Comparison of ENCODE assay signal across 8 cellular contexts in the genomic region with DNA sequence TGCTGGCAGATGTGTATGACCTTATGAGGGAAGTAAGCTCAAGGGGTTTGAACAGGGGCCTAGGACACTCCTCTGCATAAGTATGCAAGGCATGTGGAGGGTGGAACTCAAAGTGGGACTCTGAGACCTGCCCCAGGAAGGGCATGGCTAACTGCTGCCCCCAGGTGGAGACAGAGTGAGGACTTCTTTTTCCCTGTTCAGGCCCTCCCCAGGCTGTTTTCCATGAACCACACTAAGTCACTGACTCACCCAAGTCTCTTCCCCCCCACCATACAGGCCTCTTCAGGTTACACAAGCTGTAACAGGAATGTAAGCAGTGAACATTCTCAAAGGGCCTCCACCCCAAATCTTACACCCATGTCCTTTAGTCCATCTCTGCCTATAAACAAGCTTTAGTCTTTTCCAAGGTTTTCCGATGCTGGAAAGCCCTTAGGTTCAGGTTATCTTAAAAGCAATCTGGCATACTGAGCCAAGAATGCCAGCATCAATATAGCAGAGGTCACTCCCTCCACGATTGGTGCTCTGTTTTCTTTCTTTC. TPM values are rescaled to one million over a fixed set of nuclear protein-coding genes. Genes with fewer than 3 reads are reported as not detected.
DNase-seq lines count a peak whose midpoint lies in the region; ATAC-seq and TF ChIP-seq lines count a peak whose summit lies in the region.

No MANE protein-coding gene starts in this region.

- no peaks in the 10 kb centered on the region for H3K9me3 Mint-ChIP-seq in T-helper 1 cell treated with Interleukin-12 subunit alpha and Interleukin-12 subunit beta and Interleukin-4 antibody, amounts not matched to agents 30 μg/mL and 1 μg/mL, for 36 hours

- BruUV-seq in IMR-90 (replicated peaks; lab: Mats Ljungman, UMichigan), result no TSS peak

- H3K79me1 ChIP-seq in IMR-90 (ENCODE audit: low read depth in 1 of 2, low read length in 2 of 2), result peaks cover 14 to 35% of the 10 kb centered on the region in 2 experiments

- in situ Hi-C loops in IMR-90 (cut with MboI; ENCODE audit: low sequenced_read_pairs) (no loop called here), astrocyte of the spinal cord (cut with HindIII; ENCODE audit: low sequenced_read_pairs) (no loop called here)

- peak overlapping the region; percentile 18 for H3K27ac Mint-ChIP-seq in T-helper 1 cell treated with Interleukin-12 subunit alpha and Interleukin-12 subunit beta and Interleukin-4 antibody, amounts not matched to agents 30 μg/mL and 1 μg/mL, for 36 hours

- H4K8ac ChIP-seq in IMR-90 (ENCODE audit: low read depth in 2 of 2, low read length in 2 of 2), result peak overlapping the region in 1 of 2 experiments; percentile 67; a peak in 2 of 4 replicates

- no peak overlapping the region; the same call in 1 of the 2 replicates for H3K23ac ChIP-seq in IMR-90 (ENCODE audit: low read depth, low read length)

- peaks cover 53% of the 10 kb centered on the region for H3K4me1 Mint-ChIP-seq in T-helper 1 cell treated with Interleukin-12 subunit alpha and Interleukin-12 subunit beta and Interleukin-4 antibody, amounts not matched to agents 30 μg/mL and 1 μg/mL, for 36 hours (ENCODE audit: low read depth)

- peaks cover 39% of the 10 kb centered on the region for H4K20me1 ChIP-seq in IMR-90 (ENCODE audit: insufficient read depth, low read length)

- H4K5ac ChIP-seq in IMR-90 (ENCODE audit: low read depth, low read length), result no peak overlapping the region

- ATAC-seq in IMR-90 (ENCODE audit: low read depth), result peak; percentile 80
- no peak for ATAC-seq in GM21381 (IDR thresholded peaks at IDR 0.05; ENCODE audit: unreplicated experiment)
- no peak for ATAC-seq in HG02840 (IDR thresholded peaks at IDR 0.05; ENCODE audit: low FRiP score, unreplicated experiment)

- H2BK5ac ChIP-seq in IMR-90 (ENCODE audit: low read depth, low read length, poor library complexity, severe bottlenecking), result peak overlapping the region; percentile 85

- H3K56ac ChIP-seq in IMR-90 (ENCODE audit: extremely low read depth, insufficient read depth, low read length), result peak overlapping the region; percentile 82; the same call in 1 of the 2 replicates

- POLR2A ChIA-PET in IMR-90 (lab: Charles Lee; ENCODE audit: unreplicated experiment), result interaction anchor here (0.6 to 1.7 kb wide), 7 partner anchors 9 to 166 kb away, joined by 3 to 9 read pairs (median 4); partner anchors contain the start of genes AHNAK and EEF1G

- peak; percentile 54; the same call in 1 of the 2 replicates for TF ChIP-seq POLR2A in IMR-90 (IDR thresholded peaks at IDR 0.05; ENCODE audit: low read depth, low read length)

- H3K9me3 ChIP-seq in IMR-90 (ENCODE audit: control insufficient read depth, insufficient read depth, low read length), result no peaks in the 10 kb centered on the region

- H3K27me3 ChIP-seq in IMR-90 (ENCODE audit: control insufficient read depth, insufficient read depth, low read length), result no peaks in the 10 kb centered on the region

- peak overlapping the region; percentile 64; the same call in 1 of the 2 replicates for H3K27ac ChIP-seq in IMR-90 (ENCODE audit: insufficient read depth, low read length)
- H3K27ac ChIP-seq in skin epidermis, result peak overlapping the region in 18 of 21 experiments; percentile 6 to 100 (median 70)

- peak overlapping the region; percentile 16 for H2AFZ ChIP-seq in IMR-90 (replicated peaks; ENCODE audit: low read length, poor library complexity)

- peak overlapping the region; percentile 79; the same call in 1 of the 2 replicates for H2BK20ac ChIP-seq in IMR-90 (ENCODE audit: low read depth, low read length)

- peaks cover 36% of the 10 kb centered on the region for H3K36me3 ChIP-seq in IMR-90 (ENCODE audit: control insufficient read depth, insufficient read depth, low read length)

- TF ChIP-seq CTCF in IMR-90 (conservative IDR thresholded peaks at IDR 0.05; ENCODE audit: low read depth, low read length) (peak; percentile 98), astrocyte of the spinal cord (IDR thresholded peaks at IDR 0.05; ENCODE audit: low read depth, low read length) (peak; percentile 91)

- H3K36me3 Mint-ChIP-seq in T-helper 1 cell treated with Interleukin-12 subunit alpha and Interleukin-12 subunit beta and Interleukin-4 antibody, amounts not matched to agents 30 μg/mL and 1 μg/mL, for 36 hours (ENCODE audit: low read depth), result peaks cover 46% of the 10 kb centered on the region

- TF ChIP-seq RAD21 in IMR-90 (IDR thresholded peaks at IDR 0.05; ENCODE audit: low read length), result peak; percentile 97

- peak overlapping the region; percentile 93 for H3K4ac ChIP-seq in IMR-90 (ENCODE audit: low read depth, low read length)

- peak overlapping the region; percentile 60; the same call in 1 of the 2 replicates for H2AK5ac ChIP-seq in IMR-90 (ENCODE audit: low read depth, low read length)

- H3K4me3 Mint-ChIP-seq in T-helper 1 cell treated with Interleukin-12 subunit alpha and Interleukin-12 subunit beta and Interleukin-4 antibody, amounts not matched to agents 30 μg/mL and 1 μg/mL, for 36 hours, result no peak overlapping the region

- intact Hi-C loops in IMR-90 (cut with micrococcal nuclease), result loop anchor here (1.0 kb wide), 3 partner anchors 15 to 165 kb away; no protein-coding TSS in a partner anchor

- H3K4me3 ChIP-seq in IMR-90 (ENCODE audit: insufficient read depth, low read depth, low read length) (no peak overlapping the region), astrocyte of the spinal cord (ENCODE audit: low read depth, low read length) (no peak overlapping the region), skin epidermis (no peak overlapping the region)

- no peak overlapping the region; the same call in 2 of the 3 replicates for H2BK15ac ChIP-seq in IMR-90 (ENCODE audit: low read depth, low read length)

- peak overlapping the region; percentile 74; the same call in 1 of the 2 replicates for H3K14ac ChIP-seq in IMR-90 (replicated peaks; ENCODE audit: low read depth, low read length)

- peaks cover 8% of the 10 kb centered on the region for H3K9me1 ChIP-seq in IMR-90 (ENCODE audit: insufficient read depth, low read length)

- DNase-seq in DMS 273 (lab: John Stamatoyannopoulos, UW; ENCODE audit: unreplicated experiment) (peak; percentile 90), IMR-90 (peak; percentile 98), astrocyte of the spinal cord (ENCODE audit: low read depth, low spot score) (peak; percentile 97), iPS DF 19.7 (ENCODE audit: low read depth, low spot score) (peak; percentile 93)

- H3K4me2 ChIP-seq in IMR-90 (ENCODE audit: low read depth, low read length), result peak overlapping the region; percentile 37; the same call in 1 of the 2 replicates

- H4K91ac ChIP-seq in IMR-90 (ENCODE audit: insufficient read depth, low read depth, low read length), result peak overlapping the region; percentile 90

- H2BK120ac ChIP-seq in IMR-90 (ENCODE audit: low read depth, low read length), result peak overlapping the region; percentile 79

- peak overlapping the region; percentile 10; the same call in 1 of the 2 replicates for H3K9ac ChIP-seq in IMR-90 (ENCODE audit: low read depth, low read length)

- dilution Hi-C loops in IMR-90 (cut with HindIII; ENCODE audit: low sequenced_read_pairs, unreplicated experiment), result no loop called here

- no peaks in the 10 kb centered on the region for H3K27me3 Mint-ChIP-seq in T-helper 1 cell treated with Interleukin-12 subunit alpha and Interleukin-12 subunit beta and Interleukin-4 antibody, amounts not matched to agents 30 μg/mL and 1 μg/mL, for 36 hours (ENCODE audit: low read depth)

- H3K4me1 ChIP-seq in IMR-90 (ENCODE audit: control insufficient read depth, insufficient read depth, low read length), result peaks cover 16% of the 10 kb centered on the region

- 16% methylated on average over 2 of the region's 2 CpGs; no CpG with 5 or more reads in 1 of the 2 experiments for WGBS in IMR-90 (ENCODE audit: extremely low coverage in 2 of 2, insufficient read length in 1 of 2), 2 experiments

- H3K18ac ChIP-seq in IMR-90 (ENCODE audit: low read depth, low read length), result no peak overlapping the region

- CTCF ChIA-PET in IMR-90 (lab: Yijun Ruan, JAX), result interaction anchor here (0.5 to 1.8 kb wide), 22 partner anchors 9 to 171 kb away, joined by 3 to 24 read pairs (median 4); partner anchors contain the start of genes C11orf98, CSKMT, MTA2 and TUT1

- H2AK9ac ChIP-seq in IMR-90 (replicated peaks; ENCODE audit: low read depth, low read length, poor library complexity), result no peak overlapping the region

TF ChIP-seq in IMR-90, 13 proteins besides CTCF, POLR2A, EP300 and RAD21 (continues in another document):
- peak; percentile 31 for TF ChIP-seq RCOR1 (IDR thresholded peaks at IDR 0.05; ENCODE audit: insufficient replicate concordance, low read length)
- peak; percentile 97 for TF ChIP-seq SMC3 (IDR thresholded peaks at IDR 0.05; ENCODE audit: low read depth, low read length)
- no peak; the same call in 1 of the 2 replicates for TF ChIP-seq CHD1 (IDR thresholded peaks at IDR 0.05; ENCODE audit: low read depth, low read length)
- TF ChIP-seq BHLHE40 (IDR thresholded peaks at IDR 0.05; ENCODE audit: low read depth, low read length), result no peak

RNA-seq across cellular contexts. Expression of gene EEF1G, which starts 13.1 kb away (rescaled TPM):
- total RNA-seq in IMR-90 (2012; rRNA removed), result 1,598 and 1,857 TPM in 2 replicates
- polyA plus RNA-seq in IMR-90 (2012; rRNA removed), result 1,684 and 1,697 TPM in 2 replicates
- 1,447 and 1,704 TPM in 2 replicates for polyA plus RNA-seq in IMR-90 (2012; cell fraction: cytosol; rRNA removed)
- polyA plus RNA-seq in IMR-90 (2012; cell fraction: nucleus; rRNA removed; ENCODE audit: low replicate concordance), result 506 and 710 TPM in 2 replicates

RNA-seq across cellular contexts. Expression of gene AHNAK, which starts 14.0 kb away (rescaled TPM):
- 695 and 735 TPM in 2 replicates for total RNA-seq in IMR-90 (2012; rRNA removed)
- polyA plus RNA-seq in IMR-90 (2012; rRNA removed), result 80.7 and 95.1 TPM in 2 replicates
- 22.8 and 36.6 TPM in 2 replicates for polyA plus RNA-seq in IMR-90 (2012; cell fraction: cytosol; rRNA removed)
- 45.0 and 186 TPM in 2 replicates for polyA plus RNA-seq in IMR-90 (2012; cell fraction: nucleus; rRNA removed; ENCODE audit: low replicate concordance)

RNA-seq across cellular contexts. Expression of gene TUT1, which starts 30.7 kb away (rescaled TPM):
- total RNA-seq in IMR-90 (2012; rRNA removed), result 3.3 and 4.3 TPM in 2 replicates
- polyA plus RNA-seq in IMR-90 (2012; rRNA removed), result 10.1 TPM in 2 replicates
- polyA plus RNA-seq in IMR-90 (2012; cell fraction: cytosol; rRNA removed), result 8.4 and 9.3 TPM in 2 replicates
- polyA plus RNA-seq in IMR-90 (2012; cell fraction: nucleus; rRNA removed; ENCODE audit: low replicate concordance), result 42.6 and 48.7 TPM in 2 replicates

RNA-seq across cellular contexts. Expression of gene MTA2, which starts 41.0 kb away (rescaled TPM):
- total RNA-seq in IMR-90 (2012; rRNA removed), result 126 and 136 TPM in 2 replicates
- 28.0 and 34.8 TPM in 2 replicates for polyA plus RNA-seq in IMR-90 (2012; rRNA removed)
- 14.4 and 18.0 TPM in 2 replicates for polyA plus RNA-seq in IMR-90 (2012; cell fraction: cytosol; rRNA removed)
- 35.6 and 60.7 TPM in 2 replicates for polyA plus RNA-seq in IMR-90 (2012; cell fraction: nucleus; rRNA removed; ENCODE audit: low replicate concordance)

RNA-seq across cellular contexts. Expression of gene EML3, which starts 51.9 kb away (rescaled TPM):
- 4.4 and 5.0 TPM in 2 replicates for total RNA-seq in IMR-90 (2012; rRNA removed)
- polyA plus RNA-seq in IMR-90 (2012; rRNA removed), result 24.7 and 26.1 TPM in 2 replicates
- 13.6 and 18.0 TPM in 2 replicates for polyA plus RNA-seq in IMR-90 (2012; cell fraction: cytosol; rRNA removed)
- 158 and 257 TPM in 2 replicates for polyA plus RNA-seq in IMR-90 (2012; cell fraction: nucleus; rRNA removed; ENCODE audit: low replicate concordance)
